ENCODE assay signal across 7 cellular contexts in the genomic region with DNA sequence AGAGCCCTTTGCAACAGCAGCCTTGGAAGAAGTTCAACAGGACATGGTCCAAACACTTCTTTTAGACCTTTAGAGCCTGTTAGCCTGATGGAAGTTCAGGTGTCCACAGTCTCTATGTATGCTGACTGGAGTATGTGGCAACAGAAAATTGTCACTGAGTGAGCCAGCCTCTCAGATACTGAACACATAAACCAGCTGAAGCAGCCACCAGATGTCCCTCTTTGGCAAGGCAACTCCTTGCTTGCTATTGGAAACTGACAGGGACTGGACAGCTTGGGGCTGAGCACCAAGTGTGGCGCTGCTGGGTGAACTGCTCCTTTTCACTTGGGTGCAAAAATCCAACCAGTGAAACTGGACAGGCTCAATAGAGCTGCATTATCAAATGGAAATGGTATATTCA.
DNase-seq lines count a peak whose midpoint lies in the region; ATAC-seq and TF ChIP-seq lines count a peak whose summit lies in the region.
"Not testable (repeated sequence)": the region's sequence is repeated elsewhere in the genome, so short reads cannot be mapped to it uniquely, and the experiment has no call there.

No MANE protein-coding gene starts in this region.

- not testable (repeated sequence) for H3K18ac ChIP-seq in mesendoderm (ENCODE audit: low read length)

- H3K9me2 ChIP-seq in GM23338 (ENCODE audit: insufficient read depth); Loucy (replicated peaks; ENCODE audit: low read depth, low read length): not testable (repeated sequence)

- not testable (repeated sequence) for H3K4me2 ChIP-seq in GM23338; Loucy (ENCODE audit: low read depth, low read length, poor library complexity, severe bottlenecking); mesendoderm (ENCODE audit: low read length)

- H2BK5ac ChIP-seq in mesendoderm (ENCODE audit: low read length) = not testable (repeated sequence)

- not testable (repeated sequence) for H3K56ac ChIP-seq in mesendoderm (ENCODE audit: low read length)

- H3K79me2 ChIP-seq in GM23338 (replicated peaks; ENCODE audit: insufficient read depth); Loucy (ENCODE audit: insufficient read depth, low read length); mesendoderm (ENCODE audit: control insufficient read depth, insufficient read depth, low read length): not testable (repeated sequence)

- not testable (repeated sequence) for H4K20me1 ChIP-seq in GM23338 (replicated peaks; ENCODE audit: insufficient read depth); Loucy (ENCODE audit: insufficient read depth, low read length, poor library complexity, severe bottlenecking)

- not testable (repeated sequence) for H3K4me3 ChIP-seq in GM23338; Loucy (ENCODE audit: low read length, poor library complexity, severe bottlenecking); mesendoderm (ENCODE audit: low read length)

- H3F3A ChIP-seq in GM23338 (replicated peaks; ENCODE audit: low read depth); Loucy (ENCODE audit: low read depth): not testable (repeated sequence)

- not testable (repeated sequence) for H3K4me3 Mint-ChIP-seq in GM23338

- not testable (repeated sequence) for H4K8ac ChIP-seq in mesendoderm (ENCODE audit: low read depth, low read length)

- H3K4ac ChIP-seq in mesendoderm (ENCODE audit: low read depth, low read length) = not testable (repeated sequence)

- not testable (repeated sequence) for H3K9me3 ChIP-seq in Loucy (ENCODE audit: insufficient read depth, low read depth, low read length)

- DNase-seq in DMS53 (lab: John Stamatoyannopoulos, UW) = peak; percentile 16
- peak; percentile 40 for DNase-seq in GM23338 (ENCODE audit: low spot score)
- peak; percentile 1 for DNase-seq in NCI-H82 (lab: John Stamatoyannopoulos, UW)
- DNase-seq in SIG-M5 treated with dmso at 0.1 percent for 504 hours (lab: John Stamatoyannopoulos, UW; ENCODE audit: unreplicated experiment) = peak; percentile 10
- peak; percentile 14 for DNase-seq in globus pallidus (ENCODE audit: low spot score)
- DNase-seq in mesendoderm = peak; percentile 50

- not testable (repeated sequence) for H3K27me3 ChIP-seq in GM23338 (ENCODE audit: insufficient read depth); Loucy (ENCODE audit: insufficient read depth, low read length, poor library complexity, severe bottlenecking); mesendoderm (ENCODE audit: insufficient read depth, low read length, poor library complexity)

- H3K9me3 Mint-ChIP-seq in GM23338 = peaks cover 71% of the 10 kb centered on the region

- not testable (repeated sequence) for H2AFZ ChIP-seq in GM23338; Loucy (ENCODE audit: low read length)

- not testable (repeated sequence) for ATAC-seq in GM23338

- TF ChIP-seq CTCF in GM23338 (conservative IDR thresholded peaks at IDR 0.05; ENCODE audit: low read depth in 2 of 2) = peak; percentile 33 to 72
- peak; percentile 40 for TF ChIP-seq CTCF in Loucy (conservative IDR thresholded peaks at IDR 0.05; ENCODE audit: low read length)

- H3K27ac Mint-ChIP-seq in GM23338 = not testable (repeated sequence)

- not testable (repeated sequence) for H3K36me3 ChIP-seq in GM23338 (ENCODE audit: insufficient read depth); Loucy (ENCODE audit: insufficient read depth, low read length); mesendoderm (ENCODE audit: control insufficient read depth, insufficient read depth, low read length)

- not testable (repeated sequence) for H2BK15ac ChIP-seq in mesendoderm (replicated peaks; ENCODE audit: low read depth)

- H2BK120ac ChIP-seq in mesendoderm (ENCODE audit: low read depth, low read length) = not testable (repeated sequence)

- H3K36me3 Mint-ChIP-seq in GM23338 (ENCODE audit: low read depth) = not testable (repeated sequence)

- H3K23ac ChIP-seq in mesendoderm (ENCODE audit: low read length) = not testable (repeated sequence)

- H3K79me1 ChIP-seq in mesendoderm (ENCODE audit: low read length) = not testable (repeated sequence)

- H3K27ac ChIP-seq in GM23338 (ENCODE audit: low read depth); mesendoderm (ENCODE audit: low read depth, low read length): not testable (repeated sequence)

- not testable (repeated sequence) for H4K5ac ChIP-seq in mesendoderm (ENCODE audit: low read length)

- WGBS in mesendoderm (ENCODE audit: extremely low coverage, insufficient coverage, low lambda C conversion rate) = no CpG with 5 or more reads among the region's 1 CpG

- H3K4me1 ChIP-seq in GM23338 (ENCODE audit: insufficient read depth); Loucy (ENCODE audit: insufficient read depth, low read length, poor library complexity, severe bottlenecking); mesendoderm (ENCODE audit: control insufficient read depth, low read depth, low read length): not testable (repeated sequence)

- not testable (repeated sequence) for H2AK5ac ChIP-seq in mesendoderm (ENCODE audit: low read length)

- not testable (repeated sequence) for H3K27me3 Mint-ChIP-seq in GM23338 (ENCODE audit: insufficient read depth, low read depth, poor library complexity)

- not testable (repeated sequence) for H3K9ac ChIP-seq in Loucy (ENCODE audit: low read depth, low read length, poor library complexity, severe bottlenecking); mesendoderm (ENCODE audit: low read length)

- H3K4me1 Mint-ChIP-seq in GM23338 = not testable (repeated sequence)
